Comparison of ENCODE assay signal across 8 cellular contexts in genomic region chr15:101206173-101206572, GRCh38. TPM values are rescaled to one million over a fixed set of nuclear protein-coding genes. Genes with fewer than 3 reads are reported as not detected.
DNase-seq lines count a peak whose midpoint lies in the region; ATAC-seq and TF ChIP-seq lines count a peak whose summit lies in the region.

No MANE protein-coding gene starts in this region.

- H3K36me3 Mint-ChIP-seq in T-helper 2 cell treated with Interferon-gamma antibody and Interleukin-4, amounts not matched to agents 5 μg/mL and 100 μg/mL, for 36 hours (ENCODE audit: low read depth), result peaks cover 15% of the 10 kb centered on the region

- ATAC-seq in GM21529 (IDR thresholded peaks at IDR 0.05; ENCODE audit: unreplicated experiment), result no peak

- peak overlapping the region; percentile 95 for H3K27ac Mint-ChIP-seq in T-helper 2 cell treated with Interferon-gamma antibody and Interleukin-4, amounts not matched to agents 5 μg/mL and 100 μg/mL, for 36 hours

- TF ChIP-seq CTCF in AG10803 (conservative IDR thresholded peaks at IDR 0.05; ENCODE audit: low read length), result no peak

- H3K9me3 Mint-ChIP-seq in T-helper 2 cell treated with Interferon-gamma antibody and Interleukin-4, amounts not matched to agents 5 μg/mL and 100 μg/mL, for 36 hours, result no peaks in the 10 kb centered on the region

- no peak overlapping the region for H3K4me3 ChIP-seq in AG10803 (ENCODE audit: low read length)

- H3K27me3 Mint-ChIP-seq in T-helper 2 cell treated with Interferon-gamma antibody and Interleukin-4, amounts not matched to agents 5 μg/mL and 100 μg/mL, for 36 hours (ENCODE audit: low read depth), result no peaks in the 10 kb centered on the region

- DNase-seq in AG10803 (ENCODE audit: low read depth), result peak; percentile 58
- peak; percentile 91 for DNase-seq in T-helper 2 cell treated with Interferon-gamma antibody and Interleukin-4, amounts not matched to agents 5 μg/mL and 100 μg/mL, for 36 hours (ENCODE audit: low spot score)
- peak; percentile 75 for DNase-seq in amniotic epithelial cell (ENCODE audit: low read depth)
- peak; percentile 55 for DNase-seq in renal cortical epithelial cell (ENCODE audit: low read depth)
- no peak for DNase-seq in NCI-H1694 treated with DMSO at 0.1 percent for 48 hours (lab: John Stamatoyannopoulos, UW)
- DNase-seq in amniotic stem cell (lab: John Stamatoyannopoulos, UW), result no peak
- DNase-seq in NCI-H1417 treated with DMSO at 0.1 percent for 48 hours (lab: John Stamatoyannopoulos, UW), result no peak

- H3K4me3 Mint-ChIP-seq in T-helper 2 cell treated with Interferon-gamma antibody and Interleukin-4, amounts not matched to agents 5 μg/mL and 100 μg/mL, for 36 hours, result peak overlapping the region; percentile 90

- peaks cover 73% of the 10 kb centered on the region for H3K4me1 Mint-ChIP-seq in T-helper 2 cell treated with Interferon-gamma antibody and Interleukin-4, amounts not matched to agents 5 μg/mL and 100 μg/mL, for 36 hours (ENCODE audit: low read depth)

RNA-seq across cellular contexts. Expression of gene CHSY1, which starts 45.7 kb away (rescaled TPM):
- total RNA-seq in renal cortical epithelial cell, result 23.8 and 36.1 TPM in 2 replicates

Comparison
In these comparisons a context has a peak if more than half of its experiments do, and no peak if none do; other contexts are left out.
1. DNase-seq: peak in AG10803 (single experiment), T-helper 2 cell treated with Interferon-gamma antibody and Interleukin-4, amounts not matched to agents 5 μg/mL and 100 μg/mL, for 36 hours (single experiment), amniotic epithelial cell (single experiment) and renal cortical epithelial cell (single experiment); none in NCI-H1694 treated with DMSO at 0.1 percent for 48 hours (single experiment), amniotic stem cell (single experiment) and NCI-H1417 treated with DMSO at 0.1 percent for 48 hours (single experiment).